8 cellular contexts compared by ENCODE assay signal in the genomic region with DNA sequence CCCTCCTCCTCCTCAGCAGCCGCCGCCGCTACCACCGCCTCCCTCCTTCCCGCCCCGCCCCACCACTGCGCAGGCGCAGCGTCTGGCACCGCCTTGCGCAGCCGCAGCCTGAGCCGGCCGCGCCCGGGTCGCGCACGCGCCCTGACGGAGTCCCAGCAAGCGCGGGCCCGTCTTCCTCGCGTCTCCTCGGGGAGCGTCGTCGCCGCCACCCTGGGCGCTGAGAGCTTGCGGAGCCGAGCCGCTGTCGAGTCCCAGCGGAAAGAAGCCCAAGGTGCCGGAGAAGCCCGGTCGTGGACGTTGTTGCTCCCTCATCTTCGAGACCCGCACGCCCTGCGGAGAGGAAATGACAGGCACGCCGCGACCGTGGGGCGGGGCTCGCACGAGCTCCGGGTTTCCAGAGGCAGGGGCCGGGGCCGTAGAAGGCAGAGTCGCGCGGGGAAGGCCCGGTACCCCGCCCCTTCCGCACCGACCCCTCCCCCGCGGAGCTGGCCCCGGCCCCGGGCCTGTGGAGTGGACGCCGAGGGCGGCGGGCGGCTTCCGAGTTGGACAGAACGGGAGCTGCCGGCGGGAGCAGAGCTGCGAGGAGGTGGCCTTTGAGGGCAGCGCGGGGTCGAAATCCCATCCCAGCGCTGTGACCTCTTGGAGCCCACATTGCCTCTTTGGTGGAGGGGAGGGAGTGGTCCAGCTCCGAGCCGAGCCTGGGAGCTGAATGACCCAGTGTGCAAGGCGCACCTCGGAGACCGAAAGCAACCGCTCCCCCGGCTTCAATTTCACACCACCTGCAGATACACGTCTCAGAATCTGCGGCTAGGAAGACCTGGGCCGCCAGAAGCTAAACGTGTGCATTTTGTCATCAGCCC. TPM values are rescaled to one million over a fixed set of nuclear protein-coding genes. Genes with fewer than 3 reads are reported as not detected.
DNase-seq lines count a peak whose midpoint lies in the region; TF ChIP-seq lines count a peak whose summit lies in the region.

No MANE protein-coding gene starts in this region.

- H3K36me3 Mint-ChIP-seq in activated T-helper 2 cell treated with anti-CD3 and anti-CD28 coated beads, Interferon-gamma antibody, Interleukin-2, Interleukin-4, amounts not matched to agents 10 μg/mL and 5 μg/mL and 100 μg/mL, durations not matched to agents 14 hours and 24 hours and 36 hours (ENCODE audit: low read depth): peaks cover 54% of the 10 kb centered on the region
- H3K36me3 Mint-ChIP-seq in nephron (ENCODE audit: low read depth): peaks cover 21% of the 10 kb centered on the region

- peaks cover 4% of the 10 kb centered on the region for H3K36me3 ChIP-seq in H7 (replicated peaks; ENCODE audit: control insufficient read depth, insufficient read depth, low read length)

- TF ChIP-seq CTCF in RWPE1 (conservative IDR thresholded peaks at IDR 0.05; ENCODE audit: low read depth) (no peak), nephron (IDR thresholded peaks at IDR 0.05; ENCODE audit: unreplicated experiment in 3 of 3) (no peak)

- POLR2A ChIA-PET in RWPE1 (lab: Yijun Ruan, JAX; ENCODE audit: low non-redundant PET): interaction anchor here (0.6 to 2.1 kb wide), 4 partner anchors 17 to 147 kb away, joined by 3 to 11 read pairs (median 4); a partner anchor contains a TSS

- H3K9me3 Mint-ChIP-seq in activated T-helper 2 cell treated with anti-CD3 and anti-CD28 coated beads, Interferon-gamma antibody, Interleukin-2, Interleukin-4, amounts not matched to agents 10 μg/mL and 5 μg/mL and 100 μg/mL, durations not matched to agents 14 hours and 24 hours and 36 hours: no peaks in the 10 kb centered on the region
- no peaks in the 10 kb centered on the region for H3K9me3 Mint-ChIP-seq in nephron

- H3K27ac Mint-ChIP-seq in activated T-helper 2 cell treated with anti-CD3 and anti-CD28 coated beads, Interferon-gamma antibody, Interleukin-2, Interleukin-4, amounts not matched to agents 10 μg/mL and 5 μg/mL and 100 μg/mL, durations not matched to agents 14 hours and 24 hours and 36 hours: peak overlapping the region; percentile 83
- peak overlapping the region; percentile 29 to 87 (median 69) for H3K27ac Mint-ChIP-seq in nephron

- CTCF ChIA-PET in RWPE1 (lab: Yijun Ruan, JAX): no interaction called here

- no peaks in the 10 kb centered on the region for H3K27me3 ChIP-seq in H7 (ENCODE audit: control insufficient read depth, insufficient read depth, low read length)

- H3K27me3 Mint-ChIP-seq in activated T-helper 2 cell treated with anti-CD3 and anti-CD28 coated beads, Interferon-gamma antibody, Interleukin-2, Interleukin-4, amounts not matched to agents 10 μg/mL and 5 μg/mL and 100 μg/mL, durations not matched to agents 14 hours and 24 hours and 36 hours (ENCODE audit: low read depth): no peaks in the 10 kb centered on the region
- H3K27me3 Mint-ChIP-seq in nephron (ENCODE audit: low read depth): no peaks in the 10 kb centered on the region

- peaks cover 67% of the 10 kb centered on the region for H3K4me1 Mint-ChIP-seq in activated T-helper 2 cell treated with anti-CD3 and anti-CD28 coated beads, Interferon-gamma antibody, Interleukin-2, Interleukin-4, amounts not matched to agents 10 μg/mL and 5 μg/mL and 100 μg/mL, durations not matched to agents 14 hours and 24 hours and 36 hours (ENCODE audit: low read depth)
- peaks cover 46% of the 10 kb centered on the region for H3K4me1 Mint-ChIP-seq in nephron

- peak overlapping the region; percentile 86 for H3K4me3 Mint-ChIP-seq in activated T-helper 2 cell treated with anti-CD3 and anti-CD28 coated beads, Interferon-gamma antibody, Interleukin-2, Interleukin-4, amounts not matched to agents 10 μg/mL and 5 μg/mL and 100 μg/mL, durations not matched to agents 14 hours and 24 hours and 36 hours (ENCODE audit: low read depth)
- peak overlapping the region; percentile 86 to 92 (median 90) for H3K4me3 Mint-ChIP-seq in nephron

- DNase-seq in EL: peak; percentile 93
- peak; percentile 100 for DNase-seq in H7
- peak; percentile 88 for DNase-seq in M059J (ENCODE audit: low read depth)
- DNase-seq in RWPE1 (ENCODE audit: low spot score): peak; percentile 99
- DNase-seq in activated T-helper 2 cell treated with anti-CD3 and anti-CD28 coated beads, Interferon-gamma antibody, Interleukin-2, Interleukin-4, amounts not matched to agents 10 μg/mL and 5 μg/mL and 100 μg/mL, durations not matched to agents 14 hours and 24 hours and 36 hours (ENCODE audit: low spot score): peak; percentile 97
- peak; percentile 84 for DNase-seq in fibroblast of peridontal ligament (ENCODE audit: extremely low read depth)
- DNase-seq in stimulated activated naive CD4-positive, alpha-beta T cell treated with Interleukin-2 at 50 U/mL for 16 hours (lab: John Stamatoyannopoulos, UW): peak; percentile 91

- intact Hi-C loops in activated T-helper 2 cell treated with anti-CD3 and anti-CD28 coated beads, Interferon-gamma antibody, Interleukin-2, Interleukin-4, amounts not matched to agents 10 μg/mL and 5 μg/mL and 100 μg/mL, durations not matched to agents 14 hours and 24 hours and 36 hours (cut with micrococcal nuclease): loop anchor here (2.0 to 5.0 kb wide), 3 partner anchors 78 to 135 kb away; a partner anchor contains a TSS

- H3K4me3 ChIP-seq in H7 (ENCODE audit: insufficient read depth, low read depth, low read length): peak overlapping the region; percentile 92

- H3K27ac ChIP-seq in RWPE1: peak overlapping the region; percentile 94

RNA-seq across cellular contexts. Expression of a gene that starts 0.5 kb away (rescaled TPM):
- total RNA-seq in H7 (2014; rRNA removed; shearing (Covaris generic)): 38.4 and 42.8 TPM in 2 replicates
- 19.9 and 28.6 TPM in 2 replicates for total RNA-seq in M059J (2014; rRNA removed; shearing (Covaris generic))
- 86.5 and 87.0 TPM in 2 replicates for total RNA-seq in activated T-helper 2 cell treated with anti-CD3 and anti-CD28 coated beads, Interferon-gamma antibody, Interleukin-2, Interleukin-4, amounts not matched to agents 10 μg/mL and 5 μg/mL and 100 μg/mL, durations not matched to agents 14 hours and 24 hours and 36 hours

Comparison
In these comparisons a context has a peak if more than half of its experiments do, and no peak if none do; other contexts are left out.
1. Peak in every context shown above with its lines: DNase-seq, H3K4me3 ChIP-seq and H3K27ac ChIP-seq.